Comparison of ENCODE assay signal across 8 cellular contexts in the genomic region with DNA sequence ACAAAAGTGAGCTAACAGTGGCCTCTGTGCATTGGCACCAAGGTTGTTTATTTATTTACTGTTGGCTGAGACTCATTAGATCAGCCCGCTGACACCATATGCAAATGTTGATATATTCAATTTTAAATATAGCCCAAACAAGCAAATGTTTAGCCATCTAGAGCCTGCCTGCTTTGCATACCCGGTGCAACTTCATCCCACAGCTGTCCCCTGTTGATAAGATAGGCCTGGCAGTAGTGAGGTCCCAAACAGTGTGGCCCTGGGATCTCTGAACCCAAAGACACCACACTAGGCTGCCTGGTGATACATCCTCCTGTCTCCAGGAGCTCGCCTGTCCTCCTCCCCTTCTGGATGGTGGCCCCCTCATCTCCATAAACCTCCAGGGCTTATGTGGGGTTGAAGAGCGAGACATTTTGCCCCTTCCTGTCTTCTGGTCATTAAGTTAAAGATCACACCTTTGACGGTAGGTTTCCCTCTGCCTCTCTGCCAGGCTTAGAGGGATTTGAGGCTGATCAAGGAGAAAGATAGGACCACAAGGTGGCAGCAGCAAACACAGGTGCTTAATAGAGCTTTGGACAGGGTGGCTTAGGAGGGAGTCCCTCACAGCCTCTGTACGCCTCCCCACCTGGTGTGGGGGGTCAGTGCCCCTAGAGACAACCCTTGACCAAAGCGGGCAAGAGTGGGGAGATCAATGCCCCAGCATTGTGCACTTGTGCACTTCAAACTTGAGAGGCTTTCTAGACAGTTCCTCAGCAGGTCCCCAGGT. TPM values are rescaled to one million over a fixed set of nuclear protein-coding genes. Genes with fewer than 3 reads are reported as not detected.
DNase-seq lines count a peak whose midpoint lies in the region; ATAC-seq and TF ChIP-seq lines count a peak whose summit lies in the region.

No MANE protein-coding gene starts in this region.

- H3K4me1 ChIP-seq in OCI-LY1 (ENCODE audit: insufficient read depth, low read length, severe bottlenecking), result no peaks in the 10 kb centered on the region
- H3K4me1 ChIP-seq in mucosa of descending colon (ENCODE audit: low read depth), result no peaks in the 10 kb centered on the region
- H3K4me1 ChIP-seq in sigmoid colon, result peaks cover 0 to 17% (median 5%) of the 10 kb centered on the region in 4 donors

- H3K4me3 ChIP-seq in OCI-LY1 (ENCODE audit: low read depth, low read length, poor library complexity, severe bottlenecking) (no peak overlapping the region), astrocyte of the spinal cord (ENCODE audit: low read depth, low read length) (no peak overlapping the region), mucosa of descending colon (no peak overlapping the region), sigmoid colon (no peak overlapping the region)

- H3F3A ChIP-seq in OCI-LY1 (ENCODE audit: insufficient read depth, low read length), result no peaks in the 10 kb centered on the region

- no peak overlapping the region for H2AFZ ChIP-seq in OCI-LY1 (ENCODE audit: low read length)

- 45 to 58% methylated on average over 7 of the region's 7 CpGs for WGBS in sigmoid colon, 2 donors

- no peak for TF ChIP-seq POLR2A in sigmoid colon (IDR thresholded peaks at IDR 0.05)

- H3K79me2 ChIP-seq in OCI-LY1 (ENCODE audit: insufficient read depth, low read length), result no peaks in the 10 kb centered on the region

- H3K9ac ChIP-seq in OCI-LY1 (ENCODE audit: low read length), result no peak overlapping the region

- no peak overlapping the region for H3K27ac ChIP-seq in OCI-LY1 (ENCODE audit: low read depth, low read length, poor library complexity, severe bottlenecking)
- no peak overlapping the region for H3K27ac ChIP-seq in sigmoid colon

- H3K9me3 ChIP-seq in OCI-LY1 (ENCODE audit: low read length), result no peaks in the 10 kb centered on the region
- H3K9me3 ChIP-seq in mucosa of descending colon, result peaks cover 7% of the 10 kb centered on the region
- H3K9me3 ChIP-seq in sigmoid colon, result peaks cover 0 to 4% (median 1%) of the 10 kb centered on the region in 4 donors

- no peaks in the 10 kb centered on the region for H3K9me2 ChIP-seq in OCI-LY1 (ENCODE audit: low read depth, low read length)

- TF ChIP-seq CTCF in GM10266 (IDR thresholded peaks at IDR 0.05; ENCODE audit: control insufficient read depth, insufficient read depth, low read depth, missing control alignments), result peak; percentile 52
- peak; percentile 70 for TF ChIP-seq CTCF in OCI-LY1 (IDR thresholded peaks at IDR 0.05; ENCODE audit: low read length)
- TF ChIP-seq CTCF in astrocyte of the spinal cord (IDR thresholded peaks at IDR 0.05; ENCODE audit: low read depth, low read length), result peak; percentile 31
- TF ChIP-seq CTCF in mucosa of descending colon (IDR thresholded peaks at IDR 0.05), result no peak
- peak in 2 of 4 experiments; percentile 10 to 18 for TF ChIP-seq CTCF in sigmoid colon (IDR thresholded peaks at IDR 0.05)

- TF ChIP-seq EP300 in sigmoid colon (IDR thresholded peaks at IDR 0.05), result no peak

- ATAC-seq in GM21825 (IDR thresholded peaks at IDR 0.05; ENCODE audit: unreplicated experiment) (peak; percentile 58), mucosa of descending colon (peak; percentile 74), HG02623 (IDR thresholded peaks at IDR 0.05; ENCODE audit: unreplicated experiment) (no peak)

- in situ Hi-C loops in astrocyte of the spinal cord (cut with HindIII; ENCODE audit: low sequenced_read_pairs), result no loop called here

- H3K4me2 ChIP-seq in OCI-LY1 (ENCODE audit: low read length), result no peak overlapping the region

- DNase-seq in GM10266 (ENCODE audit: extremely low spot score), result peak; percentile 64
- peak; percentile 3 for DNase-seq in astrocyte of the spinal cord (ENCODE audit: low read depth, low spot score)
- peak in 2 of 3 donors; percentile 27 to 83 for DNase-seq in mucosa of descending colon
- no peak for DNase-seq in GOT3 (lab: John Stamatoyannopoulos, UW)
- no peak for DNase-seq in sigmoid colon

- no peaks in the 10 kb centered on the region for H3K36me3 ChIP-seq in OCI-LY1 (ENCODE audit: insufficient read depth, low read length)
- H3K36me3 ChIP-seq in mucosa of descending colon (ENCODE audit: low read depth), result no peaks in the 10 kb centered on the region
- H3K36me3 ChIP-seq in sigmoid colon, result no peaks in the 10 kb centered on the region

- intact Hi-C loops in mucosa of descending colon (cut with DNase I, micrococcal nuclease), result loop anchor here in 1 of 2 donors (5.0 kb wide), 1 partner anchor 139 kb away; no protein-coding TSS in a partner anchor
- intact Hi-C loops in sigmoid colon (cut with DNase I), result no loop called here

- H4K20me1 ChIP-seq in OCI-LY1 (ENCODE audit: insufficient read depth, low read length), result no peaks in the 10 kb centered on the region

- 0 out of 2 replicates have a peak, but pooled peaks cover 5% of the 10 kb centered on the region for H3K27me3 ChIP-seq in OCI-LY1 (ENCODE audit: insufficient read depth, low read length)
- H3K27me3 ChIP-seq in sigmoid colon, result no peaks in the 10 kb centered on the region

RNA-seq across cellular contexts. Expression of gene MYO5B, which starts 23.7 kb away (rescaled TPM):
- total RNA-seq in mucosa of descending colon, result 100 to 1,000 TPM in 2 of 3 donors, 10 to 100 TPM in 1; 52.7 to 179 (median 120) TPM
- 1 to 10 TPM in 1 of 4 donors, under 1 TPM in 3; 0.14 to 3.0 (median 0.59) TPM for total RNA-seq in sigmoid colon
- 10 to 100 TPM; 52.6 to 80.7 (median 60.7) TPM for polyA plus RNA-seq in sigmoid colon

RNA-seq across cellular contexts. Expression of gene CFAP53, which starts 47.7 kb away (rescaled TPM):
- total RNA-seq in mucosa of descending colon (under 1 TPM in 2 of 3 donors, not detected in 1; 0.27 to 0.47 TPM), sigmoid colon (under 1 TPM in 1 of 4 donors, not detected in 3; 0.27 TPM)
- polyA plus RNA-seq in sigmoid colon, result under 1 TPM in 2 of 3 donors, not detected in 1; 0.23 to 0.46 TPM

Comparison
In these comparisons a context has a peak if more than half of its experiments do, and no peak if none do; other contexts are left out.
1. DNase-seq: peak in GM10266 (single experiment), astrocyte of the spinal cord (single experiment) and mucosa of descending colon (2 of 3); none in GOT3 (single experiment) and sigmoid colon (single experiment).
2. RNA of gene MYO5B, which starts 23.7 kb away (total RNA-seq): 52.7 to 179 TPM in mucosa of descending colon; 0.14 to 3.0 TPM in sigmoid colon; every median in the first group is over 10 times any median in the second.